ENCODE assay signal across 27 cellular contexts in genomic region chr3:4356642-4357041, GRCh38. TPM values are rescaled to one million over a fixed set of nuclear protein-coding genes. Genes with fewer than 3 reads are reported as not detected.
DNase-seq lines count a peak whose midpoint lies in the region; ATAC-seq and TF ChIP-seq lines count a peak whose summit lies in the region.
"Had no signal": no experiment of that assay in that cellular context is flagged by ENCODE, and none has a peak within 500 bp of the region (broad histone marks: within the 10 kb centered on the region; RNA-seq: fewer than 3 reads in every experiment).

No MANE protein-coding gene starts in this region.

- H3K27ac Mint-ChIP-seq in H9, result peak overlapping the region in 2 of 3 experiments; percentile 34 to 52; a peak in 1 of 7 replicates
- H3K27ac Mint-ChIP-seq: GM23338, HFFc6 had no signal

- H3K27me3 ChIP-seq in H9 (ENCODE audit: insufficient read depth, low read length) (no peaks in the 10 kb centered on the region), thyroid gland (no peaks in the 10 kb centered on the region)

- no peak overlapping the region for H3K27ac ChIP-seq in H9 (ENCODE audit: insufficient read length, low read depth, low read length)
- H3K27ac ChIP-seq in thyroid gland, result peak overlapping the region in 2 of 3 donors; percentile 36 to 58
- H3K27ac ChIP-seq: HL-60 had no signal

- H3K9me3 Mint-ChIP-seq in H9, result no peaks in the 10 kb centered on the region
- H3K9me3 Mint-ChIP-seq: CD4-positive, alpha-beta memory T cell; GM23338; HFFc6 had no signal

- H3K23ac ChIP-seq in H9 (ENCODE audit: insufficient read length, low read depth, low read length), result no peak overlapping the region

- H2AFZ ChIP-seq in H9 (ENCODE audit: low read length), result no peak overlapping the region
- H2AFZ ChIP-seq: GM23338 had no signal

- no peak overlapping the region for H2BK15ac ChIP-seq in H9 (ENCODE audit: low read depth, low read length)

- H3K23me2 ChIP-seq in H9 (ENCODE audit: insufficient read length, low read depth, low read length, poor library complexity, severe bottlenecking), result no peaks in the 10 kb centered on the region

- H2BK5ac ChIP-seq in H9 (ENCODE audit: insufficient read length, low read length), result no peak overlapping the region

- no peak for TF ChIP-seq POLR2A in thyroid gland (IDR thresholded peaks at IDR 0.05)

- H3K4me3 Mint-ChIP-seq in H9, result no peak overlapping the region
- H3K4me3 Mint-ChIP-seq: CD4-positive, alpha-beta memory T cell; GM23338; HFFc6 had no signal

- H3K4me1 ChIP-seq in H9 (ENCODE audit: insufficient read depth, low read length), result no peaks in the 10 kb centered on the region
- H3K4me1 ChIP-seq in thyroid gland, result peaks cover 14 to 38% of the 10 kb centered on the region in 2 donors

- no peak overlapping the region for H3T11ph ChIP-seq in H9 (ENCODE audit: low read length)

- DNase-seq in H9 (no peak), left kidney (ENCODE audit: low read depth, low spot score) (peak; percentile 57), thyroid gland (peak; percentile 18 to 28), HPDE6-E6E7 (ENCODE audit: extremely low spot score) (no peak)
- no peak for DNase-seq in activated effector memory CD4-positive, alpha-beta T cell treated with Interleukin-2 at 50 U/mL for 16 hours
- DNase-seq: AML-193; C1 segment of cervical spinal cord; CD4-positive, alpha-beta memory T cell; COR-L47; DMS53; HFFc6; Kasumi-1; NCI-H1092 treated with DMSO at 0.1 percent for 48 hours; NCI-H1436; NCI-H187; NCI-H2081 treated with DMSO at 0.1 percent for 48 hours; NCI-H2171; NCI-H226; NCI-H510A; RPMI8226; SHP77 had no signal

- no CpG with 5 or more reads among the region's 6 CpGs for WGBS in H9 (ENCODE audit: extremely low coverage, insufficient read length, low lambda C conversion rate)
- 84 to 90% methylated on average over 6 of the region's 6 CpGs for WGBS in thyroid gland, 2 donors

- H3K56ac ChIP-seq in H9 (ENCODE audit: insufficient read length, low read depth, low read length), result no peak overlapping the region

- no peak overlapping the region for H3K9ac ChIP-seq in H9 (ENCODE audit: extremely low read depth, insufficient read length, low read length)

- H4K8ac ChIP-seq in H9 (replicated peaks; ENCODE audit: insufficient read length, low read depth, low read length), result no peak overlapping the region

- H3K18ac ChIP-seq in H9 (ENCODE audit: insufficient read length, low read depth, low read length), result no peak overlapping the region

- peak; percentile 66 for ATAC-seq in SK-N-SH treated with all-trans-retinoic acid at 6 μM for 48 hours
- ATAC-seq in HG03045 (IDR thresholded peaks at IDR 0.05; ENCODE audit: unreplicated experiment), result no peak
- ATAC-seq: GM23338, K562 had no signal

- H3K4me1 Mint-ChIP-seq in H9, result no peaks in the 10 kb centered on the region
- H3K4me1 Mint-ChIP-seq: GM23338 had no signal

- intact Hi-C loops in thyroid gland (cut with DNase I), result loop anchor here (5.0 kb wide), 1 partner anchor 281 kb away; no protein-coding TSS in a partner anchor

- no peak overlapping the region for H3K4ac ChIP-seq in H9 (ENCODE audit: low read depth, low read length)

- no peak overlapping the region for H3K14ac ChIP-seq in H9 (ENCODE audit: insufficient read depth, low read length)

- no peak overlapping the region for H2BK20ac ChIP-seq in H9 (ENCODE audit: low read depth, low read length, poor library complexity, severe bottlenecking)

- no peaks in the 10 kb centered on the region for H3K79me2 ChIP-seq in H9 (ENCODE audit: insufficient read depth, low read length)

- no peaks in the 10 kb centered on the region for H3K36me3 ChIP-seq in thyroid gland
- H3K36me3 ChIP-seq: HAP-1 had no signal

- no peaks in the 10 kb centered on the region for H3K36me3 Mint-ChIP-seq in H9 (ENCODE audit: insufficient read depth in 1 of 3, low read depth in 3 of 3)

- H3K27me3 Mint-ChIP-seq in H9 (ENCODE audit: low read depth), result no peaks in the 10 kb centered on the region
- H3K27me3 Mint-ChIP-seq: CD4-positive, alpha-beta memory T cell had no signal

- no peak overlapping the region for H3K4me2 ChIP-seq in H9 (ENCODE audit: insufficient read depth, insufficient read length, low read length)
- H3K4me2 ChIP-seq: GM23338 had no signal

- H3K79me1 ChIP-seq in H9 (ENCODE audit: insufficient read depth, low read depth, low read length, poor library complexity, severe bottlenecking), result no peaks in the 10 kb centered on the region

- H2AK5ac ChIP-seq in H9 (ENCODE audit: insufficient read length, low read length), result no peak overlapping the region

- H3K9me3 ChIP-seq in H9 (ENCODE audit: control insufficient read depth, low read depth, low read length) (no peaks in the 10 kb centered on the region), thyroid gland (no peaks in the 10 kb centered on the region)
- H3K9me3 ChIP-seq: HAP-1 had no signal

- no peak overlapping the region for H2BK12ac ChIP-seq in H9 (ENCODE audit: insufficient read length, low read depth, low read length)

- H2BK120ac ChIP-seq in H9 (ENCODE audit: low read depth, low read length, poor library complexity, severe bottlenecking), result no peak overlapping the region

- H4K91ac ChIP-seq in H9 (ENCODE audit: insufficient read length, low read depth, low read length), result no peak overlapping the region

- H4K20me1 ChIP-seq in H9 (ENCODE audit: control insufficient read depth, insufficient read depth, insufficient read length), result no peaks in the 10 kb centered on the region

- H3K4me3 ChIP-seq in thyroid gland (replicated peaks in 1 of 3), result no peak overlapping the region
- H3K4me3 ChIP-seq: GM23338, HAP-1, K562 had no signal

- no peak overlapping the region for H4K5ac ChIP-seq in H9 (ENCODE audit: insufficient read length, low read depth, low read length)

- no peak for TF ChIP-seq CTCF in H9 (conservative IDR thresholded peaks at IDR 0.05)
- TF ChIP-seq CTCF in thyroid gland (IDR thresholded peaks at IDR 0.05), result no peak

TF ChIP-seq in SK-N-SH treated with all-trans-retinoic acid at 6 μM for 48 hours, 23 proteins besides CTCF, POLR2A, EP300 and RAD21:
- TF ChIP-seq ZNF70 (CRISPR knock-in tag; IDR thresholded peaks at IDR 0.05), result no peak
- TF ChIP-seq, protein P1, sequence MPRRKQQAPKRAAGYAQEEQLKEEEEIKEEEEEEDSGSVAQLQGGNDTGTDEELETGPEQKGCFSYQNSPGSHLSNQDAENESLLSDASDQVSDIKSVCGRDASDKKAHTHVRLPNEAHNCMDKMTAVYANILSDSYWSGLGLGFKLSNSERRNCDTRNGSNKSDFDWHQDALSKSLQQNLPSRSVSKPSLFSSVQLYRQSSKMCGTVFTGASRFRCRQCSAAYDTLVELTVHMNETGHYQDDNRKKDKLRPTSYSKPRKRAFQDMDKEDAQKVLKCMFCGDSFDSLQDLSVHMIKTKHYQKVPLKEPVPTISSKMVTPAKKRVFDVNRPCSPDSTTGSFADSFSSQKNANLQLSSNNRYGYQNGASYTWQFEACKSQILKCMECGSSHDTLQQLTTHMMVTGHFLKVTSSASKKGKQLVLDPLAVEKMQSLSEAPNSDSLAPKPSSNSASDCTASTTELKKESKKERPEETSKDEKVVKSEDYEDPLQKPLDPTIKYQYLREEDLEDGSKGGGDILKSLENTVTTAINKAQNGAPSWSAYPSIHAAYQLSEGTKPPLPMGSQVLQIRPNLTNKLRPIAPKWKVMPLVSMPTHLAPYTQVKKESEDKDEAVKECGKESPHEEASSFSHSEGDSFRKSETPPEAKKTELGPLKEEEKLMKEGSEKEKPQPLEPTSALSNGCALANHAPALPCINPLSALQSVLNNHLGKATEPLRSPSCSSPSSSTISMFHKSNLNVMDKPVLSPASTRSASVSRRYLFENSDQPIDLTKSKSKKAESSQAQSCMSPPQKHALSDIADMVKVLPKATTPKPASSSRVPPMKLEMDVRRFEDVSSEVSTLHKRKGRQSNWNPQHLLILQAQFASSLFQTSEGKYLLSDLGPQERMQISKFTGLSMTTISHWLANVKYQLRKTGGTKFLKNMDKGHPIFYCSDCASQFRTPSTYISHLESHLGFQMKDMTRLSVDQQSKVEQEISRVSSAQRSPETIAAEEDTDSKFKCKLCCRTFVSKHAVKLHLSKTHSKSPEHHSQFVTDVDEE (CRISPR knock-in tag; IDR thresholded peaks at IDR 0.05), result no peak
- TF ChIP-seq ISL1 (CRISPR knock-in tag; IDR thresholded peaks at IDR 0.05), result no peak
- no peak for TF ChIP-seq TCF4 (CRISPR knock-in tag; IDR thresholded peaks at IDR 0.05; ENCODE audit: borderline replicate concordance)
- no peak for TF ChIP-seq TOX (CRISPR knock-in tag; IDR thresholded peaks at IDR 0.05; ENCODE audit: borderline replicate concordance)
- TF ChIP-seq PPARA (CRISPR knock-in tag; IDR thresholded peaks at IDR 0.05; ENCODE audit: borderline replicate concordance), result no peak
- no peak for TF ChIP-seq ARNTL (CRISPR knock-in tag; IDR thresholded peaks at IDR 0.05; ENCODE audit: borderline replicate concordance, low read depth)
- TF ChIP-seq ZNF565 (CRISPR knock-in tag; conservative IDR thresholded peaks at IDR 0.05; ENCODE audit: low read depth), result no peak
- no peak for TF ChIP-seq CSDC2 (CRISPR knock-in tag; IDR thresholded peaks at IDR 0.05)

RNA-seq across cellular contexts. Expression of gene SETMAR, which starts 53.5 kb away (rescaled TPM):
- total RNA-seq in H9 (2021) (28.6 and 29.1 TPM in 2 replicates), thyroid gland (10 to 100 TPM; 33.4 to 36.7 (median 36.2) TPM)

Comparison
In these comparisons a context has a peak if more than half of its experiments do, and no peak if none do; other contexts are left out.
1. DNase-seq: peak in left kidney (single experiment) and thyroid gland (2 of 2); none in H9 (single experiment), activated effector memory CD4-positive, alpha-beta T cell treated with Interleukin-2 at 50 U/mL for 16 hours (single experiment) and HPDE6-E6E7 (single experiment).